Comparison of ENCODE assay signal across 24 cellular contexts in the genomic region with DNA sequence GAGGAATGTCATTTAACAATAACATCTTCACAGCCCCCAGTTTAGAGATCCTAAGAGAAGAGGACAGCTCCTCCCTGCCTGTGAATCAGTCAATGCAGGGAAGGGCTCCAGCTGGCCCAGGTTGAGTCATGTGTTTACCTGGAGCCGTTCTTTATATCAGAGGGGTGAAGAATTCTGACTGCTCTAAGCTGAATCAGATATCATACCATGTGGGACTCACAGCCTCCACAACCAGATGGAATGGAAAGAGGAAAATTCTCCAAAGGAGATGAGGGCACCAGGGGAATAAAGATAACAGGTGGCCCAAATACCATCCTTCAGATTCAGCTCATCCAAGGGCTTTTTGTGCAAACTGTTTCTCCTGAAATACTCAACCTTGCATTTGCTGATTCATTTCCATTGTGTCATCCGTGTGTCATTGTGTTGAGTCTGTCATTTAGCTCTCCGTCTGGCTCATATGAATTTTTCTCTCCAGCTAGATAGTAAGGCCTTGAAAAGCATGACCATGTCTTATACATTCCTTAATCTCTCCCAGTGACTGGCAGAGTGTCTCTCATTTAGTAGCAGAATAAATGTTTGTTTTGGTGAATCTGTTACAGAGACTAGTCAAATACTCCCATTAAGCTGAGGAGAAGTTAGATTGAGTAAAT.
DNase-seq lines count a peak whose midpoint lies in the region; ATAC-seq and TF ChIP-seq lines count a peak whose summit lies in the region.
"Had no signal": no experiment of that assay in that cellular context is flagged by ENCODE, and none has a peak within 500 bp of the region (broad histone marks: within the 10 kb centered on the region; RNA-seq: fewer than 3 reads in every experiment).

No MANE protein-coding gene starts in this region.

- H3K27ac Mint-ChIP-seq in activated CD8-positive, alpha-beta T cell treated with anti-CD3 and anti-CD28 coated beads, Interleukin-2, amount 10 ng/mL, durations not matched to agents 7 days and 5 days = no peak overlapping the region
- H3K27ac Mint-ChIP-seq: activated naive CD8-positive, alpha-beta T cell treated with anti-CD3 and anti-CD28 coated beads for 36 hours; activated T-helper 1 cell treated with anti-CD3 and anti-CD28 coated beads, Interleukin-12 subunit alpha, Interleukin-12 subunit beta, Interleukin-2, Interleukin-4 antibody, amounts not matched to agents 30 ng/mL and 10 ng/mL and 1 ng/mL, durations not matched to agents 14 hours and 24 hours and 36 hours; naive thymus-derived CD4-positive, alpha-beta T cell had no signal

- H3K36me3 Mint-ChIP-seq in activated CD8-positive, alpha-beta T cell treated with anti-CD3 and anti-CD28 coated beads, Interleukin-2, amount 10 ng/mL, durations not matched to agents 7 days and 5 days (ENCODE audit: low read depth) = no peaks in the 10 kb centered on the region
- H3K36me3 Mint-ChIP-seq: activated naive CD8-positive, alpha-beta T cell treated with anti-CD3 and anti-CD28 coated beads for 36 hours; naive thymus-derived CD4-positive, alpha-beta T cell had no signal

- H3K4me3 ChIP-seq in LNCaP clone FGC (ENCODE audit: low read depth, low read length) (no peak overlapping the region), sigmoid colon (no peak overlapping the region)
- H3K4me3 ChIP-seq: pancreas, tibial artery had no signal

- H3K9me3 ChIP-seq in sigmoid colon = peaks cover 0 to 3% (median 0%) of the 10 kb centered on the region in 4 donors
- H3K9me3 ChIP-seq: pancreas had no signal

- H3K27me3 Mint-ChIP-seq in activated CD8-positive, alpha-beta T cell treated with anti-CD3 and anti-CD28 coated beads, Interleukin-2, amount 10 ng/mL, durations not matched to agents 7 days and 5 days (ENCODE audit: low read depth) = no peaks in the 10 kb centered on the region

- H3K9me3 Mint-ChIP-seq in activated CD8-positive, alpha-beta T cell treated with anti-CD3 and anti-CD28 coated beads, Interleukin-2, amount 10 ng/mL, durations not matched to agents 7 days and 5 days (ENCODE audit: insufficient read depth) = no peaks in the 10 kb centered on the region
- H3K9me3 Mint-ChIP-seq: activated T-helper 1 cell treated with anti-CD3 and anti-CD28 coated beads, Interleukin-12 subunit alpha, Interleukin-12 subunit beta, Interleukin-2, Interleukin-4 antibody, amounts not matched to agents 30 ng/mL and 10 ng/mL and 1 ng/mL, durations not matched to agents 14 hours and 24 hours and 36 hours had no signal

- H3K36me3 ChIP-seq in sigmoid colon = no peaks in the 10 kb centered on the region
- H3K36me3 ChIP-seq: brain microvascular endothelial cell, pancreas, tibial artery had no signal

- H3K27ac ChIP-seq in VCaP (peak overlapping the region; percentile 67), sigmoid colon (no peak overlapping the region)
- H3K27ac ChIP-seq: brain microvascular endothelial cell, pancreas, tibial artery had no signal

- CTCF ChIA-PET in activated CD8-positive, alpha-beta T cell treated with anti-CD3 and anti-CD28 coated beads, Interleukin-2, amount 10 ng/mL, durations not matched to agents 7 days and 5 days (lab: Charles Lee) = no interaction called here

- H3K4me3 Mint-ChIP-seq in activated CD8-positive, alpha-beta T cell treated with anti-CD3 and anti-CD28 coated beads, Interleukin-2, amount 10 ng/mL, durations not matched to agents 7 days and 5 days = no peak overlapping the region
- H3K4me3 Mint-ChIP-seq: activated naive CD8-positive, alpha-beta T cell treated with anti-CD3 and anti-CD28 coated beads for 36 hours; activated T-helper 1 cell treated with anti-CD3 and anti-CD28 coated beads, Interleukin-12 subunit alpha, Interleukin-12 subunit beta, Interleukin-2, Interleukin-4 antibody, amounts not matched to agents 30 ng/mL and 10 ng/mL and 1 ng/mL, durations not matched to agents 14 hours and 24 hours and 36 hours; naive thymus-derived CD4-positive, alpha-beta T cell had no signal

- no peak for TF ChIP-seq POLR2A in sigmoid colon (IDR thresholded peaks at IDR 0.05)

- POLR2A ChIA-PET in activated CD8-positive, alpha-beta T cell treated with anti-CD3 and anti-CD28 coated beads, Interleukin-2, amount 10 ng/mL, durations not matched to agents 7 days and 5 days (lab: Charles Lee) = no interaction called here

- TF ChIP-seq EP300 in sigmoid colon (IDR thresholded peaks at IDR 0.05) = no peak

- WGBS in sigmoid colon, 2 donors = 74 to 81% methylated on average over 3 of the region's 3 CpGs

- no peaks in the 10 kb centered on the region for H3K4me1 Mint-ChIP-seq in activated CD8-positive, alpha-beta T cell treated with anti-CD3 and anti-CD28 coated beads, Interleukin-2, amount 10 ng/mL, durations not matched to agents 7 days and 5 days (ENCODE audit: low read depth)
- H3K4me1 Mint-ChIP-seq: activated naive CD8-positive, alpha-beta T cell treated with anti-CD3 and anti-CD28 coated beads for 36 hours; naive thymus-derived CD4-positive, alpha-beta T cell had no signal

- H3K27me3 ChIP-seq in sigmoid colon = no peaks in the 10 kb centered on the region
- H3K27me3 ChIP-seq: brain microvascular endothelial cell, pancreas, tibial artery had no signal

- intact Hi-C loops in sigmoid colon (cut with DNase I) = no loop called here

- no peak for ATAC-seq in activated CD8-positive, alpha-beta T cell treated with anti-CD3 and anti-CD28 coated beads, Interleukin-2, amount 10 ng/mL, durations not matched to agents 7 days and 5 days
- ATAC-seq: naive thymus-derived CD4-positive, alpha-beta T cell; pancreas; sciatic nerve; SK-N-SH treated with all-trans-retinoic acid at 6 μM for 48 hours had no signal

- DNase-seq in Daoy (ENCODE audit: low read depth) = peak; percentile 26
- DNase-seq in LNCaP clone FGC (ENCODE audit: low read depth) = peak; percentile 45
- peak; percentile 81 for DNase-seq in kidney tubule cell (ENCODE audit: low spot score)
- DNase-seq in sigmoid colon = no peak
- no peak for DNase-seq in OCI-M2 (lab: John Stamatoyannopoulos, UW; ENCODE audit: unreplicated experiment)
- DNase-seq in activated CD8-positive, alpha-beta T cell treated with anti-CD3 and anti-CD28 coated beads, Interleukin-2, amount 10 ng/mL, durations not matched to agents 7 days and 5 days = no peak
- DNase-seq: activated CD4-positive, alpha-beta T cell treated with anti-CD3 and anti-CD28 coated beads for 1 hour; activated naive CD8-positive, alpha-beta T cell treated with anti-CD3 and anti-CD28 coated beads for 36 hours; AML-193; brain microvascular endothelial cell; cortex of kidney; IMR-90; kidney glomerular epithelial cell; mesenchymal stem cell; naive thymus-derived CD4-positive, alpha-beta T cell; NCI-H187 treated with DMSO at 0.1 percent for 48 hours; NCI-H510A; pancreas; stimulated activated naive CD4-positive, alpha-beta T cell treated with Interleukin-2 at 50 U/mL for 16 hours; tibial artery had no signal

- TF ChIP-seq CTCF in LNCaP clone FGC (IDR thresholded peaks at IDR 0.05; ENCODE audit: control insufficient read depth, extremely low read depth, insufficient read depth) (no peak), VCaP (conservative IDR thresholded peaks at IDR 0.05) (no peak), sigmoid colon (IDR thresholded peaks at IDR 0.05) (no peak)

- H3K4me1 ChIP-seq in sigmoid colon = no peaks in the 10 kb centered on the region
- H3K4me1 ChIP-seq: pancreas, tibial artery had no signal

Comparison
In these comparisons a context has a peak if more than half of its experiments do, and no peak if none do; other contexts are left out.
1. DNase-seq: peak in Daoy (single experiment), LNCaP clone FGC (single experiment) and kidney tubule cell (single experiment); none in sigmoid colon (single experiment), OCI-M2 (single experiment) and activated CD8-positive, alpha-beta T cell treated with anti-CD3 and anti-CD28 coated beads, Interleukin-2, amount 10 ng/mL, durations not matched to agents 7 days and 5 days (single experiment).